In the genomic region with DNA sequence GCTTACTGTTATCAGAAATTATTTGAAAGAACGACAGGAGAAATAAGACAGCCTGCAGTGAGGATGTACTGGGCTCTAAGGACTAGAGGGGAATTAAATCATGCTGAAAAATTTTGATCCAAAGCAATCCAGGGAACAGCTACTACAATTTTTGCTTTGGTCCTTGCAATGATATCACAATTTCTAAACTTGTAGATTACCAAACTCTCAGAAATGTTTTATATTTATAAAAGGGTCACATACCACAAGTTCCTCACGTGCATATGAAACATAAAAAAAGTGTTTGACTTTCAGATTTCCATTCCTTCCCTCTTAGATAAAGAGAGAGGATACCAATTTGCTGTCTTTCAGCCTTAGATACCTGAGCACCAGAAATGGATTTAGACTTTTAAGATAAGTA, we compare ENCODE assay signal across 26 cellular contexts.
"Had no signal": no experiment of that assay in that cellular context is flagged by ENCODE, and none has a peak within 500 bp of the region (broad histone marks: within the 10 kb centered on the region; RNA-seq: fewer than 3 reads in every experiment).

No MANE protein-coding gene starts in this region.

- H3K27me3 Mint-ChIP-seq: activated CD4-positive, alpha-beta T cell treated with anti-CD3 and anti-CD28 coated beads for 36 hours; activated CD4-positive, alpha-beta T cell treated with anti-CD3 and anti-CD28 coated beads, Interleukin-2, amount 10 ng/mL, durations not matched to agents 7 days and 5 days; activated T-cell treated with anti-CD3 and anti-CD28 coated beads, Interleukin-2, amount 50 U/mL, for 24 hours had no signal

- H3K4me3 ChIP-seq: MG63, SJCRH30, SK-N-MC had no signal

- H3K4me1 Mint-ChIP-seq: activated CD4-positive, alpha-beta T cell treated with anti-CD3 and anti-CD28 coated beads for 36 hours; activated CD4-positive, alpha-beta T cell treated with anti-CD3 and anti-CD28 coated beads, Interleukin-2, amount 10 ng/mL, durations not matched to agents 7 days and 5 days had no signal

- ATAC-seq: activated CD4-positive, alpha-beta T cell treated with anti-CD3 and anti-CD28 coated beads for 36 hours; activated CD4-positive, CD25-positive, alpha-beta regulatory T cell treated with anti-CD3 and anti-CD28 coated beads, Interleukin-2, amount 50 U/mL, for 24 hours; activated CD8-positive, alpha-beta T cell treated with anti-CD3 and anti-CD28 coated beads, Interleukin-2, amount 10 ng/mL, durations not matched to agents 7 days and 5 days; activated naive CD4-positive, alpha-beta T cell treated with anti-CD3 and anti-CD28 coated beads, Interleukin-2, amount 50 U/mL, for 72 hours; Panc1 had no signal

- H3K36me3 ChIP-seq: MG63, SJCRH30 had no signal

- H3K9me3 Mint-ChIP-seq: activated CD4-positive, alpha-beta T cell treated with anti-CD3 and anti-CD28 coated beads, Interleukin-2, amount 10 ng/mL, durations not matched to agents 7 days and 5 days; activated naive CD4-positive, alpha-beta T cell treated with anti-CD3 and anti-CD28 coated beads, Interleukin-2, amount 50 U/mL, for 72 hours; activated T-cell treated with anti-CD3 and anti-CD28 coated beads, Interleukin-2, amount 50 U/mL, for 24 hours; activated T-helper 2 cell treated with anti-CD3 and anti-CD28 coated beads, Interferon-gamma antibody, Interleukin-2, Interleukin-4, amounts not matched to agents 10 μg/mL and 5 μg/mL and 100 μg/mL, durations not matched to agents 14 hours and 24 hours and 36 hours had no signal

- H3K9me3 ChIP-seq: MG63, SJCRH30 had no signal

- H3K27ac ChIP-seq: brain microvascular endothelial cell, SJCRH30, SK-N-MC had no signal

- DNase-seq: activated CD4-positive, alpha-beta T cell treated with anti-CD3 and anti-CD28 coated beads for 36 hours; activated CD4-positive, alpha-beta T cell treated with anti-CD3 and anti-CD28 coated beads, Interleukin-2, amount 10 ng/mL, durations not matched to agents 7 days and 5 days; activated CD4-positive, alpha-beta T cell treated with anti-CD3 and anti-CD28 coated beads, Interleukin-2, amount 50 U/mL, for 48 hours; activated CD8-positive, alpha-beta T cell treated with anti-CD3 and anti-CD28 coated beads, Interleukin-2, amount 10 ng/mL, durations not matched to agents 7 days and 5 days; activated gamma-delta T cell; activated naive CD4-positive, alpha-beta T cell treated with Interleukin-2 at 50 U/mL for 16 hours; activated T-cell treated with anti-CD3 and anti-CD28 coated beads, Interleukin-2, amount 50 U/mL, for 24 hours; anterior cingulate cortex; brain microvascular endothelial cell; central memory CD4-positive, alpha-beta T cell; Kasumi-1; MG63; NCI-H1092; NCI-H1436 treated with DMSO at 0.1 percent for 48 hours; NCI-H1694 treated with DMSO at 0.1 percent for 48 hours; NCI-H2029; NCI-H345; NCI-H524 treated with DMSO at 0.1 percent for 48 hours; SHP77; SJCRH30; T1000 had no signal

- H3K4me3 Mint-ChIP-seq: activated CD4-positive, alpha-beta T cell treated with anti-CD3 and anti-CD28 coated beads for 36 hours; activated CD4-positive, alpha-beta T cell treated with anti-CD3 and anti-CD28 coated beads, Interleukin-2, amount 10 ng/mL, durations not matched to agents 7 days and 5 days; activated CD8-positive, alpha-beta T cell treated with anti-CD3 and anti-CD28 coated beads, Interleukin-2, amount 10 ng/mL, durations not matched to agents 7 days and 5 days; activated T-cell treated with anti-CD3 and anti-CD28 coated beads, Interleukin-2, amount 50 U/mL, for 24 hours had no signal

- H3K27me3 ChIP-seq: brain microvascular endothelial cell, MG63, SJCRH30 had no signal

- H3K27ac Mint-ChIP-seq: activated CD4-positive, alpha-beta T cell treated with anti-CD3 and anti-CD28 coated beads for 36 hours; activated CD4-positive, alpha-beta T cell treated with anti-CD3 and anti-CD28 coated beads, Interleukin-2, amount 10 ng/mL, durations not matched to agents 7 days and 5 days; activated CD8-positive, alpha-beta T cell treated with anti-CD3 and anti-CD28 coated beads, Interleukin-2, amount 10 ng/mL, durations not matched to agents 7 days and 5 days; activated naive CD4-positive, alpha-beta T cell treated with anti-CD3 and anti-CD28 coated beads, Interleukin-2, amount 50 U/mL, for 72 hours; activated T-cell treated with anti-CD3 and anti-CD28 coated beads, Interleukin-2, amount 50 U/mL, for 24 hours; activated T-helper 2 cell treated with anti-CD3 and anti-CD28 coated beads, Interferon-gamma antibody, Interleukin-2, Interleukin-4, amounts not matched to agents 10 μg/mL and 5 μg/mL and 100 μg/mL, durations not matched to agents 14 hours and 24 hours and 36 hours had no signal
